Comparison of ENCODE assay signal across 10 cellular contexts in genomic region chr1:3747903-3748302, GRCh38. TPM values are rescaled to one million over a fixed set of nuclear protein-coding genes. Genes with fewer than 3 reads are reported as not detected.
DNase-seq lines count a peak whose midpoint lies in the region; ATAC-seq and TF ChIP-seq lines count a peak whose summit lies in the region.
"Had no signal": no experiment of that assay in that cellular context is flagged by ENCODE, and none has a peak within 500 bp of the region (broad histone marks: within the 10 kb centered on the region; RNA-seq: fewer than 3 reads in every experiment).

No MANE protein-coding gene starts in this region.

- TF ChIP-seq CTCF in AG04449 (IDR thresholded peaks at IDR 0.05; ENCODE audit: insufficient read depth, low read length, missing control alignments) (no peak), H9 (conservative IDR thresholded peaks at IDR 0.05) (no peak), brain (conservative IDR thresholded peaks at IDR 0.05) (no peak)

- no peaks in the 10 kb centered on the region for H3K9me3 Mint-ChIP-seq in H9
- H3K9me3 Mint-ChIP-seq in brain, result no peaks in the 10 kb centered on the region
- peaks cover 0 to 3% (median 0%) of the 10 kb centered on the region in 9 donors for H3K9me3 Mint-ChIP-seq in naive thymus-derived CD8-positive, alpha-beta T cell

- H3T11ph ChIP-seq in H9 (ENCODE audit: low read length), result no peak overlapping the region

- WGBS in H9 (ENCODE audit: extremely low coverage, insufficient read length, low lambda C conversion rate), result no CpG with 5 or more reads among the region's 13 CpGs

- H2AK5ac ChIP-seq in H9 (ENCODE audit: insufficient read length, low read length), result no peak overlapping the region

- no peak overlapping the region for H4K91ac ChIP-seq in H9 (ENCODE audit: insufficient read length, low read depth, low read length)

- peaks cover 3% of the 10 kb centered on the region for H3K36me3 ChIP-seq in H7 (replicated peaks; ENCODE audit: control insufficient read depth, insufficient read depth, low read length)

- H3K4me2 ChIP-seq in H9 (ENCODE audit: insufficient read depth, insufficient read length, low read length), result no peak overlapping the region

- CTCF ChIA-PET in AG04449 (lab: Yijun Ruan, JAX), result interaction anchor here (2.4 kb wide), 1 partner anchor 23 kb away, joined by 7 read pairs; no protein-coding TSS in a partner anchor

- H3K79me2 ChIP-seq in H9 (ENCODE audit: insufficient read depth, low read length), result peaks cover 2% of the 10 kb centered on the region; the same call in 1 of the 2 replicates

- H3K4me3 Mint-ChIP-seq in H9 (peak overlapping the region; percentile 25 to 95; a peak in 4 of 5 replicates), brain (peak overlapping the region; percentile 78 to 87 (median 85))
- peak overlapping the region; percentile 66 to 84 (median 72) for H3K4me3 Mint-ChIP-seq in naive thymus-derived CD8-positive, alpha-beta T cell

- H3K27me3 ChIP-seq in H9 (ENCODE audit: insufficient read depth, low read length), result no peaks in the 10 kb centered on the region; the same call in 1 of the 2 replicates
- H3K27me3 ChIP-seq in H7 (ENCODE audit: control insufficient read depth, insufficient read depth, low read length), result peaks cover 2% of the 10 kb centered on the region; the same call in 1 of the 2 replicates

- DNase-seq in AG04449 (ENCODE audit: low read depth, low spot score) (no peak), H9 (no peak), AG20443 (ENCODE audit: low spot score) (no peak), H7 (no peak), SKM-1 treated with dmso at 0.1 percent for 144 hours (lab: John Stamatoyannopoulos, UW; ENCODE audit: unreplicated experiment) (no peak)
- DNase-seq in naive thymus-derived CD8-positive, alpha-beta T cell, result no peak
- DNase-seq: DND-41 had no signal

- H3K4ac ChIP-seq in H9 (ENCODE audit: low read depth, low read length), result no peak overlapping the region

- no peak overlapping the region for H3K27ac ChIP-seq in H9 (ENCODE audit: insufficient read length, low read depth, low read length)

- H3K4me1 Mint-ChIP-seq in H9 (peaks cover 18 to 19% of the 10 kb centered on the region in 2 experiments), brain (peaks cover 45% of the 10 kb centered on the region)
- peaks cover 16 to 39% (median 35%) of the 10 kb centered on the region in 4 donors for H3K4me1 Mint-ChIP-seq in naive thymus-derived CD8-positive, alpha-beta T cell

- peaks cover 13 to 20% (median 17%) of the 10 kb centered on the region in 3 experiments; a peak in 6 of 7 replicates for H3K36me3 Mint-ChIP-seq in H9 (ENCODE audit: insufficient read depth in 1 of 3, low read depth in 3 of 3)
- H3K36me3 Mint-ChIP-seq in brain, result peaks cover under 1% of the 10 kb centered on the region
- peaks cover 0 to 13% (median 3%) of the 10 kb centered on the region in 3 donors for H3K36me3 Mint-ChIP-seq in naive thymus-derived CD8-positive, alpha-beta T cell

- H2BK15ac ChIP-seq in H9 (ENCODE audit: low read depth, low read length), result no peak overlapping the region

- no peak overlapping the region for H3K9ac ChIP-seq in H9 (ENCODE audit: extremely low read depth, insufficient read length, low read length)

- peak overlapping the region; percentile 58 for H3K4me3 ChIP-seq in AG04449 (ENCODE audit: low read depth, low read length)
- H3K4me3 ChIP-seq in H7 (ENCODE audit: insufficient read depth, low read depth, low read length), result no peak overlapping the region

- H3K9me3 ChIP-seq in H9 (ENCODE audit: control insufficient read depth, low read depth, low read length), result no peaks in the 10 kb centered on the region

- POLR2A ChIA-PET in AG04449 (lab: Yijun Ruan, JAX), result no interaction called here
- POLR2A ChIA-PET in naive thymus-derived CD8-positive, alpha-beta T cell (lab: Charles Lee), result no interaction called here

- H3K18ac ChIP-seq in H9 (ENCODE audit: insufficient read length, low read depth, low read length), result no peak overlapping the region

- H3K4me1 ChIP-seq in H9 (ENCODE audit: insufficient read depth, low read length), result peaks cover 5% of the 10 kb centered on the region; the same call in 1 of the 2 replicates

- H3K27ac Mint-ChIP-seq in H9 (no peak overlapping the region), brain (peak overlapping the region in 3 of 5 experiments; percentile 33 to 76 (median 62))
- H3K27ac Mint-ChIP-seq in naive thymus-derived CD8-positive, alpha-beta T cell, result peak overlapping the region in 4 of 10 donors; percentile 46 to 87 (median 76)

- no peak overlapping the region for H4K8ac ChIP-seq in H9 (replicated peaks; ENCODE audit: insufficient read length, low read depth, low read length)

- H3K79me1 ChIP-seq in H9 (ENCODE audit: insufficient read depth, low read depth, low read length, poor library complexity, severe bottlenecking), result no peaks in the 10 kb centered on the region

- no peak overlapping the region for H3K23ac ChIP-seq in H9 (ENCODE audit: insufficient read length, low read depth, low read length)

- H3K27me3 Mint-ChIP-seq in H9 (ENCODE audit: low read depth) (peaks cover 25% of the 10 kb centered on the region), brain (peaks cover 23% of the 10 kb centered on the region)
- peaks cover 0 to 1% (median 0%) of the 10 kb centered on the region in 5 donors for H3K27me3 Mint-ChIP-seq in naive thymus-derived CD8-positive, alpha-beta T cell

- H3K56ac ChIP-seq in H9 (ENCODE audit: insufficient read length, low read depth, low read length), result no peak overlapping the region

- no peak overlapping the region for H2BK120ac ChIP-seq in H9 (ENCODE audit: low read depth, low read length, poor library complexity, severe bottlenecking)

- H2AFZ ChIP-seq in H9 (ENCODE audit: low read length), result no peak overlapping the region

- H2BK12ac ChIP-seq in H9 (ENCODE audit: insufficient read length, low read depth, low read length), result no peak overlapping the region

- no peak overlapping the region for H2BK5ac ChIP-seq in H9 (ENCODE audit: insufficient read length, low read length)

- H3K23me2 ChIP-seq in H9 (ENCODE audit: insufficient read length, low read depth, low read length, poor library complexity, severe bottlenecking), result peaks cover 11% of the 10 kb centered on the region

- no peak for ATAC-seq in naive thymus-derived CD8-positive, alpha-beta T cell
- no peak for ATAC-seq in HG02885 (IDR thresholded peaks at IDR 0.05; ENCODE audit: poor library complexity, unreplicated experiment)

- no peak overlapping the region for H2BK20ac ChIP-seq in H9 (ENCODE audit: low read depth, low read length, poor library complexity, severe bottlenecking)

- H4K20me1 ChIP-seq in H9 (ENCODE audit: control insufficient read depth, insufficient read depth, insufficient read length), result peaks cover 3% of the 10 kb centered on the region

- H3K14ac ChIP-seq in H9 (ENCODE audit: insufficient read depth, low read length), result no peak overlapping the region; the same call in 1 of the 2 replicates

- H4K5ac ChIP-seq in H9 (ENCODE audit: insufficient read length, low read depth, low read length), result no peak overlapping the region

RNA-seq across cellular contexts. Expression of gene CCDC27, which starts 4.3 kb away (rescaled TPM):
- total RNA-seq in H9 (2021), result not detected in 2 replicates
- 0.12 TPM for polyA plus RNA-seq in brain (ENCODE audit: insufficient read depth, low read depth, low replicate concordance)
- total RNA-seq in naive thymus-derived CD8-positive, alpha-beta T cell, result not detected
- not detected for polyA plus RNA-seq in naive thymus-derived CD8-positive, alpha-beta T cell
- total RNA-seq in H7 (2014; rRNA removed; shearing (Covaris generic)), result 0.04 and 0.07 TPM in 2 replicates
- total RNA-seq: frontal cortex had no signal

RNA-seq across cellular contexts. Expression of gene SMIM1, which starts 24.6 kb away (rescaled TPM):
- total RNA-seq in H9 (2021), result 5.3 and 7.3 TPM in 2 replicates
- polyA plus RNA-seq in brain (ENCODE audit: insufficient read depth, low read depth, low replicate concordance), result 5.6 TPM
- 1 to 10 TPM; 2.8 to 5.7 TPM for total RNA-seq in naive thymus-derived CD8-positive, alpha-beta T cell
- 1 to 10 TPM; 1.3 to 2.3 (median 1.4) TPM for polyA plus RNA-seq in naive thymus-derived CD8-positive, alpha-beta T cell
- total RNA-seq in H7 (2014; rRNA removed; shearing (Covaris generic)), result 5.0 and 6.5 TPM in 2 replicates
- total RNA-seq: frontal cortex had no signal

RNA-seq across cellular contexts. Expression of gene LRRC47, which starts 48.4 kb away (rescaled TPM):
- 65.1 and 72.8 TPM in 2 replicates for total RNA-seq in H9 (2021)
- 48.3 TPM for polyA plus RNA-seq in brain (ENCODE audit: insufficient read depth, low read depth, low replicate concordance)
- 10 to 100 TPM; 46.0 to 52.6 TPM for total RNA-seq in naive thymus-derived CD8-positive, alpha-beta T cell
- 10 to 100 TPM; 23.9 to 34.9 (median 34.6) TPM for polyA plus RNA-seq in naive thymus-derived CD8-positive, alpha-beta T cell
- 113 and 130 TPM in 2 replicates for total RNA-seq in H7 (2014; rRNA removed; shearing (Covaris generic))

Comparison
In these comparisons a context has a peak if more than half of its experiments do, and no peak if none do; other contexts are left out.
1. H3K27ac Mint-ChIP-seq: peak in brain (3 of 5); none in H9 (0 of 3).
2. Peak in every context shown above with its lines, with median percentiles within 50 percentile points of each other: H3K4me3 Mint-ChIP-seq.